1 cellular context compared by ENCODE assay signal in genomic region chr18:50833496-50833895, GRCh38. TPM values are rescaled to one million over a fixed set of nuclear protein-coding genes. Genes with fewer than 3 reads are reported as not detected.
"Had no signal": no experiment of that assay in that cellular context is flagged by ENCODE, and none has a peak within 500 bp of the region (broad histone marks: within the 10 kb centered on the region; RNA-seq: fewer than 3 reads in every experiment).

No MANE protein-coding gene starts in this region.

RNA-seq across cellular contexts. Expression of gene MRO, which starts 13.7 kb away (rescaled TPM):
- total RNA-seq: GM12878 had no signal
